ENCODE assay signal across 1 cellular context in the genomic region with DNA sequence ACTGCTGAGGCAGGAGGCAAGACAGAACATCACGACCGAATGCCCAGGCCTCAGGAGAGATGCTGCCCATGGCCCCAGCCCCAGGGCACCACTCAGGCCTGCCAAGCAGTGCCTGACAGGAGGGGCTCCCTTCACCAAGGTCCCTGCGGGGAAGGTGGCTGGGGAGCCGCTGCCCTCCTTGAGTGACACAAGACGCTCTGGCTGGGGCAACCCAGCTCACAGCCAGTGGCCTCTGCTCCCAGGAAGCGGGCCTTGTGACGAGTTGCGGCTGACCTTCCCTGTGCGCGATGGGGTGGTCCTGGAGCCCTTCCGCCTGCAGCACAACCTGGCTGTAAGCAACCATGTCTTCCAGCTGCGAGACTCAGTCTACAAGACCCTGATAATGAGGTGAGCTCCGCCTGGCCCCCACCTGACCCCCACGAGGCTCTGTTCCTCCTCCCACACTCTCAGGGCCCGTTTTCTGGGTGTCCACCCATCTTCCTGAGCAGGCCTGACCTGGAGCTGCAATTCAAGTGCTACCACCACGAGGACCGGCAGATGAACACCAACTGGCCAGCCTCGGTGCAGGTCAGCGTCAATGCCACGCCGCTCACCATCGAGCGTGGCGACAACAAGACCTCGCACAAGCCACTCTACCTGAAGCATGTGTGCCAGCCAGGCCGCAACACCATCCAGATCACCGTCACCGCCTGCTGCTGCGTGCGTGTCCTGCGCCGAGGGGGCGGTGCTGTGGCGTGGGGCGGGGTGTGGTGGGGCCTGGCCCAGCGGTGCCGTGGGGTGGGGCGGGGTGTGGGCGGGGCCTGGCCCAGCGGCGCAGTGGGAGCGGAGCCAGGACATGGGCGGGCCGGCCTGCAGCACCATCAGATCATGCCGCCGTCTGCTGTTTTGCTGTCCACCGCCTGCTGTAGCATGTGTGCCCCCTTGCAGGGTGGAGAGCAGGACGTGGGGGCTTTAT.
TF ChIP-seq lines count a peak whose summit lies in the region.

No MANE protein-coding gene starts in this region.

TF ChIP-seq in HEK293T, 16 proteins besides CTCF, POLR2A, EP300 and RAD21:
- TF ChIP-seq TARDBP (IDR thresholded peaks at IDR 0.05) (no peak), FOXM1 (IDR thresholded peaks at IDR 0.05; ENCODE audit: borderline replicate concordance) (no peak), SUZ12 (IDR thresholded peaks at IDR 0.05) (no peak), NFRKB (IDR thresholded peaks at IDR 0.05) (no peak), BHLHE40 (IDR thresholded peaks at IDR 0.05; ENCODE audit: borderline replicate concordance) (no peak), FOXA1 (IDR thresholded peaks at IDR 0.05) (no peak), SP1 (IDR thresholded peaks at IDR 0.05) (no peak), ZNF384 (IDR thresholded peaks at IDR 0.05) (no peak), ELF4 (IDR thresholded peaks at IDR 0.05) (no peak), LEF1 (IDR thresholded peaks at IDR 0.05; ENCODE audit: borderline replicate concordance) (no peak)
TF ChIP-seq in HEK293T: peak in this region for 0.
